8 cellular contexts compared by ENCODE assay signal in the genomic region with DNA sequence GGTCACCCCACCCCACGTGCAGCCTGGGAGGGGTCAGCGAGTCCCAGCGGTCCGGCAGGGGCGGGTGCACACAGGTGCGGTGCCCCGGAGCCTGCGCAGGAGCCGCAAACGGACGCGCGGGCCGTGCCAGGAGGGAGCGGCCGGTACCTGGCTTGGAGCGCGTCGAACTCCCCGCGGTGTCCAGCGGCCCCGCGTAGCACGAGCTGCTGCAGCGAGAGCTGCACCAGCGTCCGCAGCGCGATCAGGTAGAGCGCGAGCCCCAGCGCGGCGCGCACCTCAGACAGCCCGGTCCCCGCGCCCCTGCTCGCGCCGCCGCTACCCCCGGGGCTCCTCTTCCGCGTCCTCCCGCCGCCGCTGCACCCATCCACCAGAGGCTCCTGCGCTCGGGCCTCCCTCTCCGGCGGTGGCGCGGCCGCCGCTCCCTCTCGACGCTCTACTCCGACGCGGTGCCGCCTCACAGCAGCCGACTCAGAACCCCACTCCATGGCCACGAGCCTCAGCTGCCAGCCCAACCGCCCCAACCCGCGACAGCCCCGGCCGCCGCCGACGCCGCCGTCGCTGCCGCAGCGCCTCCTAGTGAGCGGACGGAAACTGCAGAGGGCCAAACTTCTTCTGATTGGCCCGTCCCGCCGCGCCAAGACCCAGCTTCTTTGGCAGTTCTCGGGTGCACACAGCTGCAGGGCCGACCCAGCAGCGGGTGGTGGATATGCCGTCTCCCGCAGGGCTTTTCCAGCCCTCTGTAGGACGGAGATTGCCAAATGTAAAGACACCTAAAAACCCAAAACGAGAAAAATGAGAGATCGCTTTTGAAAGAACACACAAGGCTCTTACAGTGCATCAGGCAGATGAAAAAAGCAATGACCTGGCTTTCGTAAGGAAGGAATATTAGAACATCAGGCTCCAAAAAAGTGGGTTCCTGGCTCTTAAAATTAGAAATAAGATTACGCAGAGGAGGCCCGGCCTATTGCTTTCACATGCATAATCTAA. TPM values are rescaled to one million over a fixed set of nuclear protein-coding genes. Genes with fewer than 3 reads are reported as not detected.
DNase-seq lines count a peak whose midpoint lies in the region; ATAC-seq and TF ChIP-seq lines count a peak whose summit lies in the region.

Gene ERMP1, minus strand, starts transcription at position 575 of the 987 bp plus-strand sequence. Its CDS starts 90 bp downstream, at position 485.

- H3K4me3 ChIP-seq in SK-N-MC (peak within 1 kb of the TSS; percentile 89), thoracic aorta (peak within 1 kb of the TSS; percentile 96)

- H3K9ac ChIP-seq in SK-N-MC (ENCODE audit: insufficient read length): peak within 1 kb of the TSS; percentile 62

- H3K27me3 Mint-ChIP-seq in osteocyte (ENCODE audit: unreplicated experiment): no peaks in the 10 kb centered on the region

- H3K9me3 Mint-ChIP-seq in osteocyte (ENCODE audit: unreplicated experiment): no peaks in the 10 kb centered on the region

- H3K4me1 Mint-ChIP-seq in osteocyte (ENCODE audit: unreplicated experiment): peaks cover 23% of the 10 kb centered on the region

- peak within 1 kb of the TSS; percentile 80 for H3K27ac Mint-ChIP-seq in osteocyte (ENCODE audit: unreplicated experiment)

- DNase-seq in NAMALWA (ENCODE audit: low spot score) (peak; percentile 91), SK-N-MC (ENCODE audit: low read depth, low spot score) (no peak), glomerular visceral epithelial cell (ENCODE audit: extremely low spot score) (peak; percentile 90), osteocyte (ENCODE audit: extremely low spot score, unreplicated experiment) (peak; percentile 96), thoracic aorta (ENCODE audit: low spot score) (peak; percentile 45)
- peak; percentile 91 for DNase-seq in activated naive CD4-positive, alpha-beta T cell treated with anti-CD3 and anti-CD28 coated beads, Interleukin-2, amount 50 U/mL, for 16 hours

- H3K4me3 Mint-ChIP-seq in osteocyte (ENCODE audit: unreplicated experiment): peak within 1 kb of the TSS; percentile 87

- peak; percentile 96 for TF ChIP-seq CTCF in osteocyte (IDR thresholded peaks at IDR 0.05)
- TF ChIP-seq CTCF in thoracic aorta (IDR thresholded peaks at IDR 0.05): peak; percentile 85

- TF ChIP-seq POLR2A in GM10847 (IDR thresholded peaks at IDR 0.05; ENCODE audit: extremely low read depth, insufficient read length): peak; percentile 79

- H3K27me3 ChIP-seq in thoracic aorta (replicated peaks; ENCODE audit: insufficient read depth): no peaks in the 10 kb centered on the region

- no peaks in the 10 kb centered on the region for H3K36me3 ChIP-seq in SK-N-MC (ENCODE audit: insufficient read depth, low read length)
- no peaks in the 10 kb centered on the region for H3K36me3 ChIP-seq in thoracic aorta

- H3K4me1 ChIP-seq in thoracic aorta (ENCODE audit: control insufficient read depth in 1 of 2, low read depth in 2 of 2): peaks cover 10 to 31% of the 10 kb centered on the region in 2 donors

- peaks cover 5% of the 10 kb centered on the region for H3K36me3 Mint-ChIP-seq in osteocyte (ENCODE audit: unreplicated experiment)

- H3K27ac ChIP-seq in SK-N-MC (no peak within 1 kb of the TSS), thoracic aorta (peak within 1 kb of the TSS; percentile 19 to 42)

- ATAC-seq in HG02571 (IDR thresholded peaks at IDR 0.05; ENCODE audit: unreplicated experiment) (peak; percentile 74), thoracic aorta (ENCODE audit: insufficient number of reproducible peaks, low FRiP score, low read depth) (peak; percentile 74)

- H3K9me3 ChIP-seq in SK-N-MC (ENCODE audit: low read depth, low read length): no peaks in the 10 kb centered on the region
- H3K9me3 ChIP-seq in thoracic aorta: no peaks in the 10 kb centered on the region

RNA-seq across cellular contexts. Expression of gene ERMP1, which starts in this region (rescaled TPM):
- total RNA-seq in osteocyte (19.7 and 20.4 TPM in 2 replicates), thoracic aorta (10 to 100 TPM in 1 of 2 donors, 1 to 10 TPM in 1; 9.0 to 14.5 TPM)
